11 cellular contexts compared by ENCODE assay signal in the genomic region with DNA sequence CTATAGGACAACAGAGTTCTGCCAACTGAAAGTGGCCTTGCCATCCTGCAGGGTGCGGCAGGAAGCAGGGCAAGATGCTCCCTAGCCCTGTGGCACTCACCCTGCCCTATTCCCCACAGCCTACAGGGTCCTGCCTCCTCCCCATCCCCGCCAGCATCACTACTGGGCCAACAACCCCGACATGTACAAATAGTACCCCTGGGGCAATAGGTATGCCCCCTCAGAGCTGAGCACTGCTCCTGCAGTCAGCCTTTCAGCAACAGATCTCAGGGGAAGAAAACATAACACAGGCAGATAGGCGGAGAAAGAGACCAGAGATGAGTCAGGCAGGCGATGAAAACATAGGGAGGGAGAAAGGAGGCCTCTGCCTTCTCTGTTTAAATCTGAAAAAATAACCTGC.
DNase-seq lines count a peak whose midpoint lies in the region; ATAC-seq, FAIRE-seq and TF ChIP-seq lines count a peak whose summit lies in the region.
"Had no signal": no experiment of that assay in that cellular context is flagged by ENCODE, and none has a peak within 500 bp of the region (broad histone marks: within the 10 kb centered on the region; RNA-seq: fewer than 3 reads in every experiment).

No MANE protein-coding gene starts in this region.

- peaks cover 6% of the 10 kb centered on the region for H3K9me3 Mint-ChIP-seq in chondrocyte (ENCODE audit: low read depth)

- no peak for TF ChIP-seq CTCF in A549 (IDR thresholded peaks at IDR 0.05)
- TF ChIP-seq CTCF in chondrocyte (IDR thresholded peaks at IDR 0.05): peak; percentile 51

- H3K4me2 ChIP-seq in A549: no peak overlapping the region

- no peak overlapping the region for H3K4me3 ChIP-seq in A549

- no peak for TF ChIP-seq EP300 in A549 (IDR thresholded peaks at IDR 0.05)

- H3K36me3 Mint-ChIP-seq in chondrocyte (ENCODE audit: low read depth): peaks cover 4% of the 10 kb centered on the region

- ATAC-seq in A549 (peak; percentile 52 to 54; a peak in 3 of 6 replicates), HG02763 (IDR thresholded peaks at IDR 0.05; ENCODE audit: unreplicated experiment) (no peak), GM18909 (IDR thresholded peaks at IDR 0.05; ENCODE audit: poor library complexity, unreplicated experiment) (no peak)
- ATAC-seq: T-helper 17 cell had no signal

- TF ChIP-seq RAD21 in A549 (conservative IDR thresholded peaks at IDR 0.05 in 1 of 2, IDR thresholded peaks at IDR 0.05 in 1 of 2): no peak

- peaks cover 13% of the 10 kb centered on the region for H3K9me3 ChIP-seq in A549

- H3K27ac ChIP-seq in A549: peak overlapping the region in 1 of 2 experiments; percentile 16; a peak in 1 of 6 replicates

- no peak for DNase-seq in A549 (ENCODE audit: low read depth in 1 of 2, low spot score in 1 of 2)
- DNase-seq in HPDE6-E6E7 (ENCODE audit: extremely low spot score): peak; percentile 49
- no peak for DNase-seq in chondrocyte (ENCODE audit: low spot score)
- peak; percentile 19 for DNase-seq in kidney tubule cell (ENCODE audit: low spot score)
- DNase-seq in cerebellar nuclear complex (lab: John Stamatoyannopoulos, UW): no peak
- no peak for DNase-seq in DMS114 treated with DMSO at 0.1 percent for 48 hours (lab: John Stamatoyannopoulos, UW; ENCODE audit: unreplicated experiment)
- DNase-seq: NCI-H2227 treated with DMSO at 0.1 percent for 48 hours, T-helper 17 cell had no signal

- H3K27me3 Mint-ChIP-seq in chondrocyte (ENCODE audit: low read depth): no peaks in the 10 kb centered on the region
- H3K27me3 Mint-ChIP-seq: natural killer cell treated with Interleukin-12 subunit alpha and Interleukin-12 subunit beta and Interleukin-15 and Interleukin-18, amount 100 ng/mL, for 72 hours; T-helper 17 cell had no signal

- H3K4me1 Mint-ChIP-seq in chondrocyte (ENCODE audit: low read depth): peaks cover 61% of the 10 kb centered on the region

- POLR2A ChIA-PET in A549 (lab: Yijun Ruan, JAX): no interaction called here

- peak overlapping the region; percentile 92 for H3K27ac Mint-ChIP-seq in chondrocyte (ENCODE audit: unreplicated experiment)
- H3K27ac Mint-ChIP-seq: natural killer cell treated with Interleukin-12 subunit alpha and Interleukin-12 subunit beta and Interleukin-15 and Interleukin-18, amount 100 ng/mL, for 72 hours; T-helper 17 cell had no signal

- no peak for FAIRE-seq in A549 (lab: Jason Lieb, UNC)

- TF ChIP-seq POLR2A in A549 (IDR thresholded peaks at IDR 0.05; ENCODE audit: low read length): no peak

- WGBS in A549 (ENCODE audit: missing lambda C conversion rate): 57% methylated on average over 4 of the region's 5 CpGs

- CTCF ChIA-PET in A549 (lab: Yijun Ruan, JAX): interaction anchor here (0.6 to 0.9 kb wide), 2 partner anchors 11 to 75 kb away, joined by 3 read pairs; partner anchors contain the start of gene XXYLT1

- H3K4me3 Mint-ChIP-seq in chondrocyte (ENCODE audit: unreplicated experiment): peak overlapping the region; percentile 36
- H3K4me3 Mint-ChIP-seq: natural killer cell treated with Interleukin-12 subunit alpha and Interleukin-12 subunit beta and Interleukin-15 and Interleukin-18, amount 100 ng/mL, for 72 hours; T-helper 17 cell had no signal

- H3K4me1 ChIP-seq in A549: peaks cover 20% of the 10 kb centered on the region

TF ChIP-seq in A549, 52 proteins besides CTCF, POLR2A, EP300 and RAD21:
- TF ChIP-seq NFE2L2 (conservative IDR thresholded peaks at IDR 0.05; ENCODE audit: low read length): no peak
- TF ChIP-seq KDM5A (IDR thresholded peaks at IDR 0.05): no peak
- no peak for TF ChIP-seq NR3C1 (IDR thresholded peaks at IDR 0.05)
- no peak for TF ChIP-seq HOXA7 (CRISPR knock-in tag; IDR thresholded peaks at IDR 0.05)
- no peak for TF ChIP-seq CBX8 (IDR thresholded peaks at IDR 0.05)

Comparison
In these comparisons a context has a peak if more than half of its experiments do, and no peak if none do; other contexts are left out.
1. ATAC-seq: peak in A549 (2 of 2); none in HG02763 (single experiment) and GM18909 (single experiment).
2. DNase-seq: peak in HPDE6-E6E7 (single experiment) and kidney tubule cell (single experiment); none in A549 (0 of 2), chondrocyte (single experiment), cerebellar nuclear complex (0 of 2) and DMS114 treated with DMSO at 0.1 percent for 48 hours (single experiment).